Comparison of ENCODE assay signal across 16 cellular contexts in the genomic region with DNA sequence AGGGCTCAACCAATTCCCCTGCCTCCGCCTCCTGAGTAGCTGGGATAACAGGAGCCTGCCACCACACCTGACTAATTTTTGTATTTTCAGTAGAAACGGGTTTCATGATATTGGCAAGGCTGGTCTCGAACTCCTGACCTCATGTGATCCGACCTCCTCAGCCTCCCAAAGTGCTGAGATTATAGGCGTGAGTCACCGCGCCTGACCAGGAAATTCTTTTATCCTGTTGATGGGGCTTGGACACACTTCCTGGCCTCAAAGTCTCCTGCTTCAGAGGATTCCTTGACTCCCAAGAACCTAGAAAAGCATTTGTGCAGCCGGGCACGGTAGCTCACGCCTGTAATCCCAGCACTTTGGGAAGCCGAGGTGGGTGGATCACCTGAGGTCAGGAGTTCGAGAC. TPM values are rescaled to one million over a fixed set of nuclear protein-coding genes. Genes with fewer than 3 reads are reported as not detected.
DNase-seq lines count a peak whose midpoint lies in the region; ATAC-seq and TF ChIP-seq lines count a peak whose summit lies in the region.
"Had no signal": no experiment of that assay in that cellular context is flagged by ENCODE, and none has a peak within 500 bp of the region (broad histone marks: within the 10 kb centered on the region; RNA-seq: fewer than 3 reads in every experiment).

No MANE protein-coding gene starts in this region.

- no peaks in the 10 kb centered on the region for H3F3A ChIP-seq in PC-9 (ENCODE audit: insufficient read depth, low read depth)

- H3K4me1 ChIP-seq in trophoblast cell (ENCODE audit: control insufficient read depth in 1 of 2, insufficient read depth in 2 of 2, low read length in 2 of 2) (peaks cover 2% of the 10 kb centered on the region in 2 experiments), PC-9 (replicated peaks; ENCODE audit: insufficient read depth) (no peaks in the 10 kb centered on the region), heart left ventricle (no peaks in the 10 kb centered on the region)
- H3K4me1 ChIP-seq: Caco-2 had no signal

- H4K12ac ChIP-seq in trophoblast cell (ENCODE audit: low read depth, low read length), result no peak overlapping the region

- intact Hi-C loops in PC-9 (cut with micrococcal nuclease; ENCODE audit: unreplicated experiment) (no loop called here), heart left ventricle (cut with DNase I) (no loop called here)

- H2BK120ac ChIP-seq in trophoblast cell (ENCODE audit: insufficient read depth, low read length, poor library complexity), result no peak overlapping the region

- no peak overlapping the region for H3K14ac ChIP-seq in trophoblast cell (ENCODE audit: low read length)

- peak; percentile 10 for DNase-seq in A172 (ENCODE audit: low spot score)
- peak; percentile 4 for DNase-seq in HK-2 (ENCODE audit: unreplicated experiment)
- peak; percentile 23 for DNase-seq in RKO (ENCODE audit: low spot score)
- DNase-seq in trophoblast cell, result no peak
- DNase-seq in GF-D8 (lab: John Stamatoyannopoulos, UW), result no peak
- DNase-seq in PC-9, result no peak
- no peak for DNase-seq in heart left ventricle
- DNase-seq: AML-193; CD8-positive, alpha-beta memory T cell; DND-41; GM23248; IMR-90; KG1 had no signal

- peaks cover 3% of the 10 kb centered on the region for H3K79me1 ChIP-seq in trophoblast cell (ENCODE audit: low read length)

- H3K9ac ChIP-seq in trophoblast cell (ENCODE audit: low read length), result no peak overlapping the region
- H3K9ac ChIP-seq: BLaER1, GM23248 had no signal

- H3K27me3 ChIP-seq in trophoblast cell (ENCODE audit: insufficient read depth, low read length), result no peaks in the 10 kb centered on the region
- no peaks in the 10 kb centered on the region for H3K27me3 ChIP-seq in PC-9 (ENCODE audit: insufficient read depth, low read depth)
- no peaks in the 10 kb centered on the region for H3K27me3 ChIP-seq in heart left ventricle
- H3K27me3 ChIP-seq: BLaER1 had no signal

- no peak overlapping the region for H3K23ac ChIP-seq in trophoblast cell (ENCODE audit: low read length)

- H3K4me3 ChIP-seq in trophoblast cell (ENCODE audit: low read depth, low read length) (no peak overlapping the region), PC-9 (no peak overlapping the region), heart left ventricle (no peak overlapping the region)
- H3K4me3 ChIP-seq: BLaER1, GM23248 had no signal

- CTCF ChIA-PET in PC-9 (lab: Charles Lee), result no interaction called here

- H2BK5ac ChIP-seq in trophoblast cell (ENCODE audit: low read depth, low read length, poor library complexity), result no peak overlapping the region

- no peak for TF ChIP-seq POLR2A in heart left ventricle (IDR thresholded peaks at IDR 0.05)

- peak overlapping the region; percentile 18 for H4K91ac ChIP-seq in trophoblast cell (ENCODE audit: low read depth, low read length)

- H3K9me3 ChIP-seq in trophoblast cell (ENCODE audit: insufficient read depth, low read depth, low read length) (no peaks in the 10 kb centered on the region), PC-9 (ENCODE audit: insufficient read depth, low read depth) (no peaks in the 10 kb centered on the region), heart left ventricle (no peaks in the 10 kb centered on the region)
- H3K9me3 ChIP-seq: BLaER1, Caco-2 had no signal

- H3K36me3 ChIP-seq in trophoblast cell (ENCODE audit: control insufficient read depth in 1 of 2, insufficient read depth in 2 of 2, low read length in 2 of 2) (peaks cover under 1 to 6% of the 10 kb centered on the region in 2 experiments), PC-9 (ENCODE audit: low read depth) (no peaks in the 10 kb centered on the region), heart left ventricle (peaks cover 0 to 5% (median 0%) of the 10 kb centered on the region in 9 donors)

- no peak overlapping the region for H2BK12ac ChIP-seq in trophoblast cell (ENCODE audit: low read length)

- H3K79me2 ChIP-seq in trophoblast cell (ENCODE audit: control insufficient read depth, insufficient read depth, low read length, poor library complexity), result no peaks in the 10 kb centered on the region
- H3K79me2 ChIP-seq in PC-9 (ENCODE audit: low read depth), result no peaks in the 10 kb centered on the region

- H3K27ac ChIP-seq in trophoblast cell (ENCODE audit: low read depth, low read length) (no peak overlapping the region), PC-9 (no peak overlapping the region), heart left ventricle (no peak overlapping the region)
- H3K27ac ChIP-seq: 22Rv1, BLaER1, GM23248 had no signal

- no peak overlapping the region for H3K18ac ChIP-seq in trophoblast cell (ENCODE audit: low read length)

- POLR2A ChIA-PET in PC-9 (lab: Charles Lee; ENCODE audit: unreplicated experiment), result no interaction called here

- no peaks in the 10 kb centered on the region for H4K20me1 ChIP-seq in PC-9 (ENCODE audit: insufficient read depth)
- H4K20me1 ChIP-seq: BLaER1 had no signal

- no peak overlapping the region for H4K8ac ChIP-seq in trophoblast cell (ENCODE audit: low read depth, low read length)

- TF ChIP-seq CTCF in PC-9 (conservative IDR thresholded peaks at IDR 0.05), result no peak
- no peak for TF ChIP-seq CTCF in heart left ventricle (IDR thresholded peaks at IDR 0.05)

- H3K9me2 ChIP-seq in PC-9 (ENCODE audit: insufficient read depth), result no peaks in the 10 kb centered on the region

- no peak overlapping the region for H3K4ac ChIP-seq in trophoblast cell (ENCODE audit: low read depth, low read length)

- H2AFZ ChIP-seq in trophoblast cell (ENCODE audit: insufficient read depth, low read length, poor library complexity) (no peak overlapping the region), PC-9 (no peak overlapping the region)
- H2AFZ ChIP-seq: GM23248 had no signal

- BruUV-seq in PC-9 (replicated peaks; lab: Mats Ljungman, UMichigan), result no TSS peak

- no peak overlapping the region for H3K4me2 ChIP-seq in trophoblast cell (ENCODE audit: low read length)
- no peak overlapping the region for H3K4me2 ChIP-seq in PC-9

- no peak overlapping the region for H2AK5ac ChIP-seq in trophoblast cell (ENCODE audit: low read length)

- WGBS in trophoblast cell (ENCODE audit: extremely low coverage, insufficient coverage, insufficient read length), result no CpG with 5 or more reads among the region's 12 CpGs
- 82 to 94% (median 89%) methylated on average over 9 to 12 of the region's 12 CpGs for WGBS in heart left ventricle, 4 donors

- ATAC-seq in heart left ventricle, result no peak

RNA-seq across cellular contexts. Expression of a gene that starts 16.2 kb away (rescaled TPM):
- 1.9 and 2.7 TPM in 2 replicates for total RNA-seq in A172 (2014; rRNA removed; shearing (Covaris generic))
- polyA plus RNA-seq in trophoblast cell (2013), result 2.8 and 2.9 TPM in 2 replicates
- 5.2 and 5.9 TPM in 2 replicates for total RNA-seq in PC-9 (2021)
- total RNA-seq in heart left ventricle, result 1 to 10 TPM in 3 of 9 donors, under 1 TPM in 6; 0.21 to 1.6 (median 0.92) TPM
- under 1 TPM; 0.27 to 0.30 TPM for polyA plus RNA-seq in heart left ventricle

RNA-seq across cellular contexts. Expression of a gene that starts 19.5 kb away (rescaled TPM):
- 3.4 and 5.8 TPM in 2 replicates for total RNA-seq in A172 (2014; rRNA removed; shearing (Covaris generic))
- polyA plus RNA-seq in trophoblast cell (2013), result 4.7 and 5.0 TPM in 2 replicates
- total RNA-seq in PC-9 (2021) (7.0 and 8.4 TPM in 2 replicates), heart left ventricle (1 to 10 TPM; 2.2 to 5.3 (median 3.0) TPM)
- 1 to 10 TPM; 1.4 to 2.6 TPM for polyA plus RNA-seq in heart left ventricle

RNA-seq across cellular contexts. Expression of a gene that starts 37.3 kb away (rescaled TPM):
- total RNA-seq in A172 (2014; rRNA removed; shearing (Covaris generic)), result 7.3 and 9.2 TPM in 2 replicates
- polyA plus RNA-seq in trophoblast cell (2013), result 11.0 TPM in 2 replicates
- total RNA-seq in PC-9 (2021), result 10.8 and 11.7 TPM in 2 replicates
- total RNA-seq in heart left ventricle, result 10 to 100 TPM in 3 of 9 donors, 1 to 10 TPM in 6; 6.5 to 14.4 (median 8.9) TPM
- polyA plus RNA-seq in heart left ventricle, result 1 to 10 TPM; 2.1 to 4.9 TPM

Comparison
In these comparisons a context has a peak if more than half of its experiments do, and no peak if none do; other contexts are left out.
1. DNase-seq: peak in A172 (single experiment), HK-2 (single experiment) and RKO (single experiment); none in trophoblast cell (0 of 2), GF-D8 (single experiment), PC-9 (0 of 2) and heart left ventricle (0 of 5).